In genomic region chr17:58785097-58785496, GRCh38 we compare ENCODE assay signal across 9 cellular contexts. TPM values are rescaled to one million over a fixed set of nuclear protein-coding genes. Genes with fewer than 3 reads are reported as not detected.
"Had no signal": no experiment of that assay in that cellular context is flagged by ENCODE, and none has a peak within 500 bp of the region (broad histone marks: within the 10 kb centered on the region; RNA-seq: fewer than 3 reads in every experiment).

No MANE protein-coding gene starts in this region.

- H3K27ac ChIP-seq: HL-60, KMS-11 had no signal

- DNase-seq: IMR-90, KBM-7, KG1 had no signal

- H3K4me3 ChIP-seq: K562 had no signal

- H3K4me2 ChIP-seq: KMS-11 had no signal

- FAIRE-seq: HepG2, K562 had no signal

- H3K9ac ChIP-seq: KMS-11 had no signal

RNA-seq across cellular contexts. Expression of gene PPM1E, which starts 29.4 kb away (rescaled TPM):
- total RNA-seq: HepG2, HT-29 had no signal
- polyA plus RNA-seq: IgD-negative memory B cell had no signal
